1 cellular context compared by ENCODE assay signal in genomic region chr17:76586741-76587487, GRCh38.
TF ChIP-seq lines count a peak whose summit lies in the region.

No MANE protein-coding gene starts in this region.

TF ChIP-seq in K562, 482 proteins besides CTCF, POLR2A, EP300 and RAD21 (continues in another document):
- TF ChIP-seq ZNF263 (CRISPR knock-in tag; IDR thresholded peaks at IDR 0.05; ENCODE audit: borderline replicate concordance) (peak; percentile 44; the same call in 1 of the 2 replicates), RAD51 (IDR thresholded peaks at IDR 0.05; ENCODE audit: borderline replicate concordance, low read depth) (peak; percentile 29; the same call in 1 of the 2 replicates), ZNF75A (CRISPR knock-in tag; IDR thresholded peaks at IDR 0.05) (no peak), PKNOX1 (IDR thresholded peaks at IDR 0.05) (peak; percentile 40; the same call in 1 of the 2 replicates), USF1 (CRISPR knock-in tag; IDR thresholded peaks at IDR 0.05) (peak; percentile 84), TFE3 (CRISPR knock-in tag; IDR thresholded peaks at IDR 0.05) (peak; percentile 84), ZMIZ1 (IDR thresholded peaks at IDR 0.05; ENCODE audit: low read depth in 2 of 2, low read length in 2 of 2) (no peak), NFIC (IDR thresholded peaks at IDR 0.05) (no peak), MEIS2 (IDR thresholded peaks at IDR 0.05; ENCODE audit: partially characterized antibody) (peak; percentile 72), TFAP4 (CRISPR knock-in tag; IDR thresholded peaks at IDR 0.05; ENCODE audit: borderline replicate concordance) (0 out of 2 replicates have a peak, but pooled peaks have one; percentile 13), ZNF444 (CRISPR knock-in tag; IDR thresholded peaks at IDR 0.05) (no peak), DEAF1 (CRISPR knock-in tag; IDR thresholded peaks at IDR 0.05) (no peak), PATZ1 (CRISPR knock-in tag; IDR thresholded peaks at IDR 0.05; ENCODE audit: borderline replicate concordance) (no peak), TCF3 (CRISPR knock-in tag; IDR thresholded peaks at IDR 0.05) (0 out of 2 replicates have a peak, but pooled peaks have one; percentile 31), SMAD4 (CRISPR knock-in tag; conservative IDR thresholded peaks at IDR 0.05) (peak; percentile 36; the same call in 1 of the 2 replicates), CBFA2T2 (conservative IDR thresholded peaks at IDR 0.05) (peak; percentile 20; the same call in 1 of the 2 replicates), CBFB (CRISPR knock-in tag; IDR thresholded peaks at IDR 0.05) (no peak), THAP7 (CRISPR knock-in tag; IDR thresholded peaks at IDR 0.05) (no peak), ZBTB9 (CRISPR knock-in tag; IDR thresholded peaks at IDR 0.05) (no peak), HOXB6 (CRISPR knock-in tag; IDR thresholded peaks at IDR 0.05; ENCODE audit: borderline replicate concordance) (no peak), CHAMP1 (IDR thresholded peaks at IDR 0.05) (no peak), NR1H2 (CRISPR knock-in tag; IDR thresholded peaks at IDR 0.05) (no peak), EZH2 (IDR thresholded peaks at IDR 0.05; ENCODE audit: borderline replicate concordance, low read depth, low read length) (no peak), CTBP1 (IDR thresholded peaks at IDR 0.05; ENCODE audit: borderline replicate concordance) (peak; percentile 23; the same call in 1 of the 2 replicates), MEF2A (IDR thresholded peaks at IDR 0.05; ENCODE audit: control insufficient read depth, low read depth, low read length) (no peak), SRSF3 (IDR thresholded peaks at IDR 0.05; ENCODE audit: insufficient read depth, low read length) (no peak), CBFA2T3 (IDR thresholded peaks at IDR 0.05) (peak; percentile 12; the same call in 1 of the 2 replicates), BHLHE40 (IDR thresholded peaks at IDR 0.05; ENCODE audit: low read length) (peak; percentile 77), CHCHD3 (CRISPR knock-in tag; IDR thresholded peaks at IDR 0.05) (no peak), MCM3 (IDR thresholded peaks at IDR 0.05) (no peak), ZBTB17 (CRISPR knock-in tag; IDR thresholded peaks at IDR 0.05) (0 out of 2 replicates have a peak, but pooled peaks have one; percentile 65), ZKSCAN8 (CRISPR knock-in tag; IDR thresholded peaks at IDR 0.05) (no peak), SMARCC2 (IDR thresholded peaks at IDR 0.05; ENCODE audit: low read depth) (no peak), PBX2 (CRISPR knock-in tag; IDR thresholded peaks at IDR 0.05; ENCODE audit: low read depth) (no peak), PBX2 (tag; conservative IDR thresholded peaks at IDR 0.05; ENCODE audit: low read depth) (peak; percentile 87), USF2 (CRISPR knock-in tag; IDR thresholded peaks at IDR 0.05) (peak; percentile 50), CEBPB (tag; IDR thresholded peaks at IDR 0.05) (no peak), MTF1 (CRISPR knock-in tag; IDR thresholded peaks at IDR 0.05; ENCODE audit: borderline replicate concordance) (no peak), CHD1 (IDR thresholded peaks at IDR 0.05; ENCODE audit: low read length) (no peak), SNRNP70 (optimal IDR thresholded peaks at IDR 0.05; ENCODE audit: low read depth, low read length) (no peak), ETS2 (tag; IDR thresholded peaks at IDR 0.05; ENCODE audit: borderline replicate concordance, poor library complexity, severe bottlenecking) (no peak), HNRNPL (IDR thresholded peaks at IDR 0.05; ENCODE audit: low read depth, low read length) (no peak)
